In the genomic region with DNA sequence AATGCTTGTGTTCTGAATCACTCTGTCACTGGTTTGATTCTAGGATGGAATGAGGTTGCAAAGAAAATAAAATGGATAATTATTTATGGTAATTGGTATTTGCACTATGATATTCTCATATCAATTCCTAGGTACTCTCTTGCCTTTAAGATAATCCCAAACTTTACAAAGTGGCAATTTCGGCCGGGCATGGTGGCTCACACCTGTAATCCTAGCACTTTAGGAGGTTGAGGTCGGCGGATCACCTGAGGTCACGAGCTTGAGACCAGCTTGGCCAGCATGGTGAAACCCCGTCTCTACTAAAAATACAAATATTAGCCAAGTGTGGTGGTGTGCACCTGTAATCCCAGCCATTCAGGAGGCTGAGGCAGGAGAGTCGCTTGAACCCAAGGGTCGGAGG, we compare ENCODE assay signal across 32 cellular contexts.
"Had no signal": no experiment of that assay in that cellular context is flagged by ENCODE, and none has a peak within 500 bp of the region (broad histone marks: within the 10 kb centered on the region; RNA-seq: fewer than 3 reads in every experiment).

No MANE protein-coding gene starts in this region.

- H3K4me1 ChIP-seq: adrenal gland, ascending aorta, body of pancreas, breast epithelium had no signal

- H3K27ac ChIP-seq: adrenal gland, ascending aorta, body of pancreas, brain microvascular endothelial cell, breast epithelium, cardiac muscle cell had no signal

- H3K9me3 ChIP-seq: adrenal gland, ascending aorta, body of pancreas, breast epithelium had no signal

- H3K27me3 ChIP-seq: adrenal gland, ascending aorta, body of pancreas, brain microvascular endothelial cell, breast epithelium, cardiac muscle cell had no signal

- DNase-seq: activated effector memory CD4-positive, alpha-beta T cell treated with anti-CD3 and anti-CD28 coated beads, Interleukin-2, amount 50 U/mL, for 16 hours; activated effector memory CD4-positive, alpha-beta T cell treated with Interleukin-2 at 50 U/mL for 16 hours; activated gamma-delta T cell; activated gamma-delta T cell treated with Interleukin-2 at 50 U/mL for 16 hours; activated naive CD4-positive, alpha-beta T cell; activated naive CD4-positive, alpha-beta T cell treated with anti-CD3 and anti-CD28 coated beads for 36 hours; activated naive CD4-positive, alpha-beta T cell treated with anti-CD3 and anti-CD28 coated beads, Interleukin-2, amount 10 ng/mL, durations not matched to agents 7 days and 5 days; activated naive CD4-positive, alpha-beta T cell treated with anti-CD3 and anti-CD28 coated beads, Interleukin-2, amount 50 U/mL, for 16 hours; activated naive CD4-positive, alpha-beta T cell treated with Interleukin-2 at 50 U/mL for 16 hours; activated naive CD8-positive, alpha-beta T cell treated with anti-CD3 and anti-CD28 coated beads for 36 hours; activated naive CD8-positive, alpha-beta T cell treated with anti-CD3 and anti-CD28 coated beads, Interleukin-2, amount 10 ng/mL, durations not matched to agents 7 days and 5 days; activated naive CD8-positive, alpha-beta T cell treated with anti-CD3 and anti-CD28 coated beads, Interleukin-2, amount 50 U/mL, for 24 hours; activated T-cell treated with anti-CD3 and anti-CD28 coated beads, Interleukin-2, amount 50 U/mL, for 1 hour; activated T-cell treated with anti-CD3 and anti-CD28 coated beads, Interleukin-2, amount 50 U/mL, for 24 hours; activated T-cell treated with anti-CD3 and anti-CD28 coated beads, Interleukin-2, amount 50 U/mL, for 4 hours; activated T-cell treated with anti-CD3 and anti-CD28 coated beads, Interleukin-2, amount 50 U/mL, for 48 hours; activated T-cell treated with anti-CD3 and anti-CD28 coated beads, Interleukin-2, amount 50 U/mL, for 72 hours; adrenal gland; amniotic stem cell; amygdala; anterior cingulate cortex; aorta; body of pancreas; brain microvascular endothelial cell; caudate nucleus; central memory CD4-positive, alpha-beta T cell; cerebellar nuclear complex had no signal

- ATAC-seq: activated naive CD4-positive, alpha-beta T cell treated with anti-CD3 and anti-CD28 coated beads, Interleukin-2, amount 50 U/mL, for 72 hours; activated naive CD8-positive, alpha-beta T cell treated with anti-CD3 and anti-CD28 coated beads, Interleukin-2, amount 50 U/mL, for 24 hours; activated T-cell treated with anti-CD3 and anti-CD28 coated beads, Interleukin-2, amount 50 U/mL, for 4 hours; activated T-cell treated with anti-CD3 and anti-CD28 coated beads, Interleukin-2, amount 50 U/mL, for 72 hours; activated T-helper 17 cell treated with anti-CD3 and anti-CD28 coated beads, Interleukin-2, amount 50 U/mL, for 72 hours; body of pancreas had no signal

- H3K36me3 ChIP-seq: adrenal gland, ascending aorta, brain microvascular endothelial cell, breast epithelium, cardiac muscle cell had no signal

- H3K4me3 ChIP-seq: adrenal gland, ascending aorta, body of pancreas, breast epithelium, cardiac muscle cell had no signal
